In the genomic region with DNA sequence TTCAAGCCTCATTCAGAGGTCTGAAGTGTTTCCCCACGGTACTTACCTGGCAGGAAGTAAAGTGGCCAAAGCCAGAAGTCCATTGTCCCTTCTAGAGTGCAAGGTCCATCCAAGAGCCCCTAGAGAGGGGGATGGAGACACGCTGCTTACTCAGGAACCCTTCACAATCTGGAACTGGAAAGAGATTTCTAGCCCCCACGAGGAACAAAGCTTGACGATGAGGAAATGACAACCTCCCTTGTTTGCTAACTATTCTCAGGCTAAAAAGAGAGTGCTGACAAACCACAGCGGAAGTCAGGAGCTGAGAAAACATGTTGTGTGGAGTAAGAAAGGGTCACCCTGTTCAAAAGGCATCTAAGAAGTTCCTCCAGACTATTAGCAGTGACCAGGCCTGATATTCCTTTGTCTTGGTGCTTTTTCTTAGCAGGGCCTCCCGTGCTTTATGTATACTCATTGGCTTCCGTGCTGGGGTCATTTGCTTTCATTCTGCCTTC, we compare ENCODE assay signal across 9 cellular contexts. TPM values are rescaled to one million over a fixed set of nuclear protein-coding genes. Genes with fewer than 3 reads are reported as not detected.
DNase-seq lines count a peak whose midpoint lies in the region; ATAC-seq, FAIRE-seq and TF ChIP-seq lines count a peak whose summit lies in the region.
"Had no signal": no experiment of that assay in that cellular context is flagged by ENCODE, and none has a peak within 500 bp of the region (broad histone marks: within the 10 kb centered on the region; RNA-seq: fewer than 3 reads in every experiment).

TSS of gene FCMR (minus strand) at position 170 of the 494 bp plus-strand sequence. CDS start at position 83, 87 bp downstream.

- H3K36me3 ChIP-seq in K562 (ENCODE audit: control insufficient read depth, insufficient read depth, low read length), result no peaks in the 10 kb centered on the region
- H3K36me3 ChIP-seq: ascending aorta had no signal

- H3K9me1 ChIP-seq in K562 (ENCODE audit: control insufficient read depth, insufficient read depth, low read length), result no peaks in the 10 kb centered on the region

- no peaks in the 10 kb centered on the region for H4K20me1 ChIP-seq in K562 (replicated peaks; ENCODE audit: control insufficient read depth, insufficient read depth, low read length)

- no peak for ATAC-seq in K562

- DNase-seq in MV-4-11 (lab: John Stamatoyannopoulos, UW) (peak; percentile 90), K562 (ENCODE audit: extremely low read depth in 1 of 4, low spot score in 3 of 4) (no peak), AG08395 (ENCODE audit: low spot score) (no peak), GM03348 (ENCODE audit: low spot score) (no peak), NCI-H1694 (lab: John Stamatoyannopoulos, UW) (no peak)

- peak within 1 kb of the TSS; percentile 70 for H2AFZ ChIP-seq in K562 (ENCODE audit: low read depth, low read length)

- H3K4me1 ChIP-seq in K562 (replicated peaks in 1 of 2; ENCODE audit: control insufficient read depth in 2 of 2, insufficient read depth in 2 of 2, low read length in 2 of 2), result peaks cover 4 to 20% of the 10 kb centered on the region in 2 experiments
- H3K4me1 ChIP-seq: ascending aorta had no signal

- intact Hi-C loops in K562 (cut with micrococcal nuclease), result no loop called here

- no peak for TF ChIP-seq CTCF in K562 (IDR thresholded peaks at IDR 0.05 in 2 of 3, conservative IDR thresholded peaks at IDR 0.05 in 1 of 3; ENCODE audit: insufficient read depth in 2 of 3, low read depth in 1 of 3, low read length in 3 of 3)

- no peak for FAIRE-seq in K562 (lab: Jason Lieb, UNC)

- BruUV-seq in K562 (replicated peaks; lab: Mats Ljungman, UMichigan), result no TSS peak

- no peak within 1 kb of the TSS for H3K4me3 ChIP-seq in K562
- peak within 1 kb of the TSS in 6 of 7 experiments; percentile 2 to 33 (median 14) for H3K4me3 ChIP-seq in skin epidermis
- H3K4me3 ChIP-seq: ascending aorta had no signal

- H3K79me2 ChIP-seq in K562 (ENCODE audit: control insufficient read depth, insufficient read depth, low read length), result no peaks in the 10 kb centered on the region

- H3K4me2 ChIP-seq in K562 (ENCODE audit: insufficient read depth, low read length), result no peak within 1 kb of the TSS

- TF ChIP-seq POLR2A in GM18526 (IDR thresholded peaks at IDR 0.05; ENCODE audit: extremely low read depth, insufficient read length), result peak; percentile 51
- TF ChIP-seq POLR2A in K562 (conservative IDR thresholded peaks at IDR 0.05), result no peak

- peaks cover 2 to 9% of the 10 kb centered on the region in 2 experiments; a peak in 3 of 5 replicates for H3K27me3 ChIP-seq in K562 (ENCODE audit: control insufficient read depth in 2 of 2, insufficient read depth in 2 of 2, low read length in 2 of 2)
- H3K27me3 ChIP-seq: ascending aorta had no signal

- H3K27ac ChIP-seq in K562 (ENCODE audit: extremely low read depth, low read depth, low read length) (no peak within 1 kb of the TSS), skin epidermis (peak within 1 kb of the TSS in 16 of 21 experiments; percentile 1 to 96 (median 75))

- TF ChIP-seq EP300 in K562 (IDR thresholded peaks at IDR 0.05; ENCODE audit: low read length), result no peak

- H3K9ac ChIP-seq in K562 (ENCODE audit: insufficient read depth in 1 of 2, low read depth in 2 of 2, low read length in 2 of 2), result no peak within 1 kb of the TSS

- in situ Hi-C loops in K562 (cut with MboI), result loop anchor here (25.0 kb wide), 1 partner anchor 310 kb away; the partner anchor contains the start of gene EIF2D

- TF ChIP-seq RAD21 in K562 (CRISPR knock-in tag; conservative IDR thresholded peaks at IDR 0.05 in 1 of 2, IDR thresholded peaks at IDR 0.05 in 1 of 2), result no peak

- CTCF ChIA-PET in K562 (lab: Yijun Ruan, JAX; ENCODE audit: low intra/inter-chr PET ratio), result no interaction called here

- WGBS in K562 (ENCODE audit: insufficient coverage, low coverage, missing lambda C conversion rate), result 7% methylated on average over 7 of the region's 7 CpGs

- no peaks in the 10 kb centered on the region; the same call in 1 of the 2 replicates for H3K9me3 ChIP-seq in K562 (replicated peaks; ENCODE audit: control insufficient read depth, insufficient read depth, low read depth, low read length)
- H3K9me3 ChIP-seq: ascending aorta had no signal

- POLR2A ChIA-PET in K562 (lab: Yijun Ruan, JAX), result interaction anchor here (0.6 to 2.1 kb wide), 7 partner anchors 10 to 302 kb away, joined by 3 to 6 read pairs (median 3); no protein-coding TSS in a partner anchor

TF ChIP-seq in K562, 482 proteins besides CTCF, POLR2A, EP300 and RAD21:
- TF ChIP-seq ETV5 (CRISPR knock-in tag; IDR thresholded peaks at IDR 0.05; ENCODE audit: low read depth) (no peak), GABPA (tag; conservative IDR thresholded peaks at IDR 0.05; ENCODE audit: low read depth) (peak; percentile 28; the same call in 1 of the 2 replicates), RBBP5 (IDR thresholded peaks at IDR 0.05; ENCODE audit: borderline replicate concordance, insufficient read depth, low read length, poor library complexity, severe bottlenecking) (no peak), HDAC1 (IDR thresholded peaks at IDR 0.05) (no peak), SMAD3 (CRISPR knock-in tag; conservative IDR thresholded peaks at IDR 0.05) (no peak), ETV1 (tag; conservative IDR thresholded peaks at IDR 0.05; ENCODE audit: low read depth) (0 out of 2 replicates have a peak, but pooled peaks have one; percentile 14)

RNA-seq across cellular contexts. Expression of gene FCMR, which starts in this region (rescaled TPM):
- not detected in 2 replicates for total RNA-seq in K562 (2011; cell fraction: chromatin; rRNA removed; ENCODE audit: low replicate concordance)
- not detected in 2 replicates for total RNA-seq in K562 (2011; cell fraction: nucleolus; rRNA removed)
- total RNA-seq in K562 (2011; cell fraction: nucleoplasm; rRNA removed), result not detected in 2 replicates
- total RNA-seq in K562 (2014; rRNA removed) (not detected in 2 replicates), K562 (2014; rRNA removed; fragmentation: Illumina TruSeq; extraction: Trizol) (not detected in 2 replicates), K562 (2015; rRNA removed; fragmentation: Illumina TruSeq; extraction: Trizol) (0.11 TPM in 1 of 2 replicates, not detected in the other), K562 (2021) (0.54 and 0.82 TPM in 2 replicates)
- polyA plus RNA-seq in K562 (2011; rRNA removed) (not detected in 2 replicates), K562 (2014; fragmentation: Illumina TruSeq; extraction: Trizol) (0.30 and 0.32 TPM in 2 replicates), K562 (2014; fragmentation: Nextera tagmentation; extraction: Ambion mirVana) (under 1 TPM in 1 of 2 experiments, not detected in 1; 0.11 TPM), K562 (2014; rRNA removed) (not detected in 2 replicates)
- 0.22 and 0.28 TPM in 2 replicates for polyA plus RNA-seq in K562 (2011; cell fraction: cytosol; rRNA removed)
- polyA plus RNA-seq in K562 (2011; cell fraction: nucleus; rRNA removed), result 0.25 and 0.26 TPM in 2 replicates
- 0.16 and 0.55 TPM in 2 replicates for polyA plus RNA-seq in K562 (2012)
- polyA minus RNA-seq in K562 (2011; rRNA and poly(A)+ RNA removed), result 0.32 TPM in 1 of 2 replicates, not detected in the other
- not detected in 2 replicates for polyA minus RNA-seq in K562 (2011; cell fraction: cytosol; rRNA and poly(A)+ RNA removed)
- not detected in 2 replicates for polyA minus RNA-seq in K562 (2011; cell fraction: nucleus; rRNA and poly(A)+ RNA removed)
- total RNA-seq: HT1080 had no signal
